In genomic region chr10:132229834-132230556, GRCh38 we compare ENCODE assay signal across 9 cellular contexts. TPM values are rescaled to one million over a fixed set of nuclear protein-coding genes. Genes with fewer than 3 reads are reported as not detected.
DNase-seq lines count a peak whose midpoint lies in the region; ATAC-seq and TF ChIP-seq lines count a peak whose summit lies in the region.
"Had no signal": no experiment of that assay in that cellular context is flagged by ENCODE, and none has a peak within 500 bp of the region (broad histone marks: within the 10 kb centered on the region; RNA-seq: fewer than 3 reads in every experiment).

No MANE protein-coding gene starts in this region.

- peak overlapping the region in 1 of 2 experiments; percentile 58; a peak in 1 of 4 replicates for H3K27ac ChIP-seq in SK-N-SH (ENCODE audit: low read depth in 2 of 2, low read length in 1 of 2)
- H3K27ac ChIP-seq in Peyer's patch = peak overlapping the region; percentile 18 to 61 (median 54)

- no peaks in the 10 kb centered on the region for H3F3A ChIP-seq in SK-N-SH (replicated peaks; ENCODE audit: insufficient read depth)

- H3K79me2 ChIP-seq in SK-N-SH (ENCODE audit: insufficient read depth) = no peaks in the 10 kb centered on the region

- POLR2A ChIA-PET in SK-N-SH (lab: Yijun Ruan, JAX) = no interaction called here

- no peak overlapping the region for H2AFZ ChIP-seq in SK-N-SH (ENCODE audit: low read depth)

- TF ChIP-seq CTCF in SK-N-SH (IDR thresholded peaks at IDR 0.05) (no peak), Peyer's patch (IDR thresholded peaks at IDR 0.05) (no peak)

- no peak overlapping the region for H3K9ac ChIP-seq in SK-N-SH

- no peaks in the 10 kb centered on the region for H3K27me3 ChIP-seq in SK-N-SH (ENCODE audit: insufficient read depth)
- H3K27me3 ChIP-seq in Peyer's patch = no peaks in the 10 kb centered on the region

- H3K36me3 ChIP-seq in SK-N-SH (replicated peaks in 1 of 2; ENCODE audit: control insufficient read depth in 1 of 2, insufficient read depth in 2 of 2, low read length in 1 of 2) = no peaks in the 10 kb centered on the region
- no peaks in the 10 kb centered on the region for H3K36me3 ChIP-seq in Peyer's patch

- H4K20me1 ChIP-seq in SK-N-SH (ENCODE audit: insufficient read depth) = no peaks in the 10 kb centered on the region

- H3K9me2 ChIP-seq in SK-N-SH = no peaks in the 10 kb centered on the region

- WGBS in SK-N-SH (ENCODE audit: low lambda C conversion rate) = 91% methylated on average over 17 of the region's 36 CpGs

- H3K4me3 ChIP-seq in SK-N-SH (ENCODE audit: low read depth in 2 of 2, low read length in 1 of 2) (no peak overlapping the region), Peyer's patch (peak overlapping the region; percentile 23 to 40 (median 31))

- ATAC-seq in SK-N-SH treated with all-trans-retinoic acid at 6 μM for 48 hours = no peak
- no peak for ATAC-seq in GM19324 (IDR thresholded peaks at IDR 0.05; ENCODE audit: low FRiP score, unreplicated experiment)
- ATAC-seq: Panc1 had no signal

- TF ChIP-seq EP300 in SK-N-SH (IDR thresholded peaks at IDR 0.05; ENCODE audit: borderline replicate concordance in 1 of 2, low read depth in 1 of 2, low read length in 1 of 2) = no peak

- H3K4me1 ChIP-seq in SK-N-SH (ENCODE audit: control insufficient read depth in 1 of 2, insufficient read depth in 2 of 2, low read depth in 1 of 2, low read length in 1 of 2) = peaks cover 0 to 28% of the 10 kb centered on the region in 2 experiments; a peak in 1 of 4 replicates
- peaks cover 0 to 12% (median 3%) of the 10 kb centered on the region in 4 donors for H3K4me1 ChIP-seq in Peyer's patch

- H3K9me3 ChIP-seq in SK-N-SH (no peaks in the 10 kb centered on the region), Peyer's patch (no peaks in the 10 kb centered on the region)

- CTCF ChIA-PET in SK-N-SH (lab: Yijun Ruan, JAX) = interaction anchor here (1.8 kb wide), 1 partner anchor 123 kb away, joined by 5 read pairs; no protein-coding TSS in a partner anchor

- TF ChIP-seq POLR2A in Peyer's patch (IDR thresholded peaks at IDR 0.05) = no peak

- H3K4me2 ChIP-seq in SK-N-SH = no peak overlapping the region

- TF ChIP-seq RAD21 in SK-N-SH (IDR thresholded peaks at IDR 0.05; ENCODE audit: low read length) = no peak

- peak; percentile 57 for DNase-seq in SK-N-SH
- peak in 2 of 3 donors; percentile 38 to 58 for DNase-seq in Peyer's patch
- peak; percentile 70 for DNase-seq in epidermal melanocyte (ENCODE audit: insufficient read length, low spot score)
- DNase-seq in stimulated activated CD4-positive, alpha-beta T cell treated with anti-CD3 and anti-CD28 coated beads, Interleukin-15, amount 100 ng/mL, for 24 hours = peak; percentile 62
- DNase-seq in NK-92 treated with Interleukin-12 subunit alpha and Interleukin-12 subunit beta, amount 100 ng/mL, for 24 hours (lab: John Stamatoyannopoulos, UW) = no peak
- no peak for DNase-seq in NCI-H1105 treated with DMSO at 0.1 percent for 48 hours (lab: John Stamatoyannopoulos, UW)

TF ChIP-seq in SK-N-SH, 30 proteins besides CTCF, POLR2A, EP300 and RAD21 (continues in another document):
- no peak for TF ChIP-seq GABPA (IDR thresholded peaks at IDR 0.05; ENCODE audit: low read depth)
- TF ChIP-seq USF2 (IDR thresholded peaks at IDR 0.05; ENCODE audit: borderline replicate concordance, low read depth, low read length) = no peak
- TF ChIP-seq FOXM1 (IDR thresholded peaks at IDR 0.05; ENCODE audit: low read depth) = no peak
- TF ChIP-seq FOXJ3 (CRISPR knock-in tag; IDR thresholded peaks at IDR 0.05) = no peak
- no peak for TF ChIP-seq GATA2 (CRISPR knock-in tag; IDR thresholded peaks at IDR 0.05)
- TF ChIP-seq RFX5 (IDR thresholded peaks at IDR 0.05; ENCODE audit: low read length) = no peak
- no peak for TF ChIP-seq TAF1 (IDR thresholded peaks at IDR 0.05; ENCODE audit: borderline replicate concordance, low read depth, low read length)
- TF ChIP-seq JUND (IDR thresholded peaks at IDR 0.05) = no peak
- TF ChIP-seq EZH2phosphoT487 (IDR thresholded peaks at IDR 0.05; ENCODE audit: borderline replicate concordance, low read depth) = no peak
- no peak for TF ChIP-seq MAX (IDR thresholded peaks at IDR 0.05; ENCODE audit: low read depth)
- no peak for TF ChIP-seq SIN3A (IDR thresholded peaks at IDR 0.05; ENCODE audit: borderline replicate concordance, low read depth, low read length)
- TF ChIP-seq RXRA (IDR thresholded peaks at IDR 0.05; ENCODE audit: borderline replicate concordance, low read depth) = no peak
- TF ChIP-seq ELF1 (IDR thresholded peaks at IDR 0.05) = no peak
- TF ChIP-seq TCF12 (IDR thresholded peaks at IDR 0.05) = no peak
- TF ChIP-seq IRF3 (IDR thresholded peaks at IDR 0.05; ENCODE audit: low read depth, low read length) = no peak
- TF ChIP-seq TEAD4 (IDR thresholded peaks at IDR 0.05; ENCODE audit: borderline replicate concordance, insufficient read depth) = no peak

TF ChIP-seq in SK-N-SH treated with all-trans-retinoic acid at 6 μM for 48 hours, 23 proteins besides CTCF, POLR2A, EP300 and RAD21:
- TF ChIP-seq ARNTL (CRISPR knock-in tag; IDR thresholded peaks at IDR 0.05; ENCODE audit: borderline replicate concordance, low read depth) (no peak), SNAI2 (CRISPR knock-in tag; IDR thresholded peaks at IDR 0.05) (no peak), ZFP30 (CRISPR knock-in tag; IDR thresholded peaks at IDR 0.05) (no peak), PATZ1 (CRISPR knock-in tag; IDR thresholded peaks at IDR 0.05; ENCODE audit: borderline replicate concordance) (no peak), RARB (CRISPR knock-in tag; IDR thresholded peaks at IDR 0.05) (no peak), ZNF8 (CRISPR knock-in tag; IDR thresholded peaks at IDR 0.05) (no peak), TSHZ2 (CRISPR knock-in tag; IDR thresholded peaks at IDR 0.05) (no peak), OSR1 (CRISPR knock-in tag; IDR thresholded peaks at IDR 0.05) (no peak)

RNA-seq across cellular contexts. Expression of gene DPYSL4, which starts 43.2 kb away (rescaled TPM):
- polyA plus RNA-seq in SK-N-SH (2012; rRNA removed) = 19.4 and 21.8 TPM in 2 replicates
- polyA plus RNA-seq in SK-N-SH (2012; cell fraction: cytosol; rRNA removed) = 9.0 and 15.8 TPM in 2 replicates
- polyA plus RNA-seq in SK-N-SH (2012; cell fraction: nucleus; rRNA removed) = 57.0 and 69.4 TPM in 2 replicates
- under 1 TPM in 1 of 4 donors, not detected in 3; 0.27 TPM for total RNA-seq in Peyer's patch

Comparison
In these comparisons a context has a peak if more than half of its experiments do, and no peak if none do; other contexts are left out.
1. DNase-seq: peak in SK-N-SH (single experiment), Peyer's patch (2 of 3), epidermal melanocyte (single experiment) and stimulated activated CD4-positive, alpha-beta T cell treated with anti-CD3 and anti-CD28 coated beads, Interleukin-15, amount 100 ng/mL, for 24 hours (single experiment); none in NK-92 treated with Interleukin-12 subunit alpha and Interleukin-12 subunit beta, amount 100 ng/mL, for 24 hours (single experiment) and NCI-H1105 treated with DMSO at 0.1 percent for 48 hours (single experiment).
2. H3K4me3 ChIP-seq: peak in Peyer's patch (4 of 4); none in SK-N-SH (0 of 2).